Comparison of ENCODE assay signal across 25 cellular contexts in the genomic region with DNA sequence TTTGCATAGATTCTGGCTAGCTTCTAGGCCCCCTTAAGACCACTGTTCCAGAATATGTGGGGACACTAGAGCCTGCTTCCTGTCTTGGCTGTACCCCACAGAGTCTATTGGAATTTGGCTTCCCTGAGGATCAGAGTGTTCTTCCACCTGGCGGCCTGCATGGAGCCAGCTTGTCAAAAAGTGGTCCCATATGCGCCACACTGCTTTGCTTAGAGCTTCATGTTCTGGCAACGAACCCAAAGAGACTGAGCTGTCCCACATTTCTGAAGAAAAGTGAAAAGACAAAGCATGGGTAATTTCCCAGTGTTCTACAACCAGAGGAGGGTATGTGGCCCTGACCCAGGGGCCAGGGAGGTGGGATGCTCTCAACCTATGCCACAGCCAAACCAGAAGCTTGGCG.
"Had no signal": no experiment of that assay in that cellular context is flagged by ENCODE, and none has a peak within 500 bp of the region (broad histone marks: within the 10 kb centered on the region; RNA-seq: fewer than 3 reads in every experiment).

No MANE protein-coding gene starts in this region.

- H3K4me3 ChIP-seq: gastrocnemius medialis, lower lobe of right lung, mucosa of descending colon, prostate gland, right atrium auricular region, smooth muscle cell, suprapubic skin, transverse colon, vagina had no signal

- H3K36me3 ChIP-seq: gastrocnemius medialis, lower lobe of right lung, prostate gland, right atrium auricular region, suprapubic skin, transverse colon, vagina had no signal

- H3K27ac ChIP-seq: epithelial cell of prostate, gastrocnemius medialis, lower lobe of right lung, prostate gland, right atrium auricular region, suprapubic skin, transverse colon, vagina had no signal

- H3K9me3 ChIP-seq: gastrocnemius medialis, lower lobe of right lung, mucosa of descending colon, prostate gland, right atrium auricular region, suprapubic skin, transverse colon, vagina had no signal

- H3K4me2 ChIP-seq: smooth muscle cell had no signal

- ATAC-seq: esophagus mucosa; gastrocnemius medialis; left ventricle myocardium superior; lower lobe of right lung; mucosa of descending colon; natural killer cell treated with Interleukin-12 subunit alpha and Interleukin-12 subunit beta and Interleukin-15 and Interleukin-18, amount 100 ng/mL, for 72 hours; sciatic nerve; stimulated activated naive CD8-positive, alpha-beta T cell treated with anti-CD3 and anti-CD28 coated beads, Interleukin-15, amount 100 ng/mL, for 72 hours had no signal

- DNase-seq: effector CD8-positive, alpha-beta T cell; endodermal cell; foreskin fibroblast; gastrocnemius medialis; head of caudate nucleus; left ventricle myocardium superior; lower lobe of right lung; mucosa of descending colon; naive B cell; stimulated activated CD4-positive, alpha-beta T cell treated with anti-CD3 and anti-CD28 coated beads, Interleukin-12 subunit alpha, Interleukin-12 subunit beta, amount 100 ng/mL, for 4 hours; stimulated activated CD4-positive, alpha-beta T cell treated with anti-CD3 and anti-CD28 coated beads, Interleukin-1b, Interleukin-23, amount 100 ng/mL, for 48 hours; stimulated activated CD4-positive, alpha-beta T cell treated with anti-CD3 and anti-CD28 coated beads, Interleukin-4, amount 100 ng/mL, for 1 hour; stimulated activated CD8-positive, alpha-beta memory T cell treated with anti-CD3 and anti-CD28 coated beads, Interleukin-4, amount 100 ng/mL, for 48 hours; stimulated activated naive CD4-positive, alpha-beta T cell; stimulated activated naive CD8-positive, alpha-beta T cell treated with anti-CD3 and anti-CD28 coated beads, Interleukin-15, amount 100 ng/mL, for 72 hours; transverse colon had no signal

- H3K4me1 ChIP-seq: lower lobe of right lung, prostate gland, transverse colon, vagina had no signal

- H3K27me3 ChIP-seq: gastrocnemius medialis, right atrium auricular region, suprapubic skin, transverse colon, vagina had no signal
